8 cellular contexts compared by ENCODE assay signal in genomic region chr5:163503106-163504090, GRCh38. TPM values are rescaled to one million over a fixed set of nuclear protein-coding genes. Genes with fewer than 3 reads are reported as not detected.
A peak's percentile ranks its signal among the peaks of the same experiment; 100 is the strongest.
DNase-seq lines count a peak whose midpoint lies in the region; ATAC-seq and TF ChIP-seq lines count a peak whose summit lies in the region.

No MANE protein-coding gene starts in this region.

- peaks cover 43% of the 10 kb centered on the region for H3K4me1 Mint-ChIP-seq in nephron

- H3F3A ChIP-seq in GM23248 (ENCODE audit: insufficient read depth), result peaks cover 44% of the 10 kb centered on the region

- H3K27me3 ChIP-seq in GM23248 (replicated peaks; ENCODE audit: insufficient read depth), result no peaks in the 10 kb centered on the region
- no peaks in the 10 kb centered on the region for H3K27me3 ChIP-seq in NT2/D1 (ENCODE audit: insufficient read depth, insufficient read length)

- 1% methylated on average over 18 of the region's 18 CpGs for WGBS in GM23248 (ENCODE audit: low coverage in 1 of 2, low lambda C conversion rate in 2 of 2, missing lambda C conversion rate in 2 of 2), 2 experiments
- WGBS in urinary bladder, result under 1% methylated on average over 18 of the region's 18 CpGs

- ATAC-seq in HG02571 (IDR thresholded peaks at IDR 0.05; ENCODE audit: unreplicated experiment), result no peak

- H4K20me1 ChIP-seq in GM23248 (ENCODE audit: insufficient read depth), result no peaks in the 10 kb centered on the region

- H3K27ac Mint-ChIP-seq in nephron, result peak overlapping the region; percentile 99

- H3K27ac ChIP-seq in GM23248, result peak overlapping the region; percentile 94
- H3K27ac ChIP-seq in urinary bladder (ENCODE audit: low read depth), result peak overlapping the region; percentile 82

- peak overlapping the region; percentile 99 for H3K4me2 ChIP-seq in GM23248 (ENCODE audit: unreplicated experiment)

- peak overlapping the region; percentile 95 for H3K9ac ChIP-seq in GM23248
- peak overlapping the region; percentile 76 for H3K9ac ChIP-seq in NT2/D1 (ENCODE audit: insufficient read length, low read depth)

- DNase-seq in C1 segment of cervical spinal cord (lab: John Stamatoyannopoulos, UW) (peak in 10 of 14 donors; percentile 8 to 75 (median 26)), GM23248 (peak; percentile 88), NT2/D1 (ENCODE audit: low read depth, low spot score) (peak; percentile 72), fibroblast of villous mesenchyme (ENCODE audit: low read depth) (peak; percentile 87)
- peak; percentile 36 for DNase-seq in activated naive CD4-positive, alpha-beta T cell treated with Interleukin-2 at 50 U/mL for 16 hours

- H3K4me1 ChIP-seq in GM23248 (ENCODE audit: insufficient read depth), result peaks cover 25% of the 10 kb centered on the region
- no peaks in the 10 kb centered on the region for H3K4me1 ChIP-seq in NT2/D1 (ENCODE audit: insufficient read depth, insufficient read length)
- H3K4me1 ChIP-seq in urinary bladder (ENCODE audit: insufficient read depth), result no peaks in the 10 kb centered on the region

- no peaks in the 10 kb centered on the region for H3K27me3 Mint-ChIP-seq in nephron (ENCODE audit: low read depth)

- TF ChIP-seq CTCF in fibroblast of villous mesenchyme (IDR thresholded peaks at IDR 0.05; ENCODE audit: insufficient read depth, low read depth, low read length) (no peak), nephron (IDR thresholded peaks at IDR 0.05; ENCODE audit: unreplicated experiment in 3 of 3) (peak; percentile 28 to 43 (median 34))

- no peaks in the 10 kb centered on the region for H3K9me3 ChIP-seq in GM23248 (ENCODE audit: low read depth)
- no peaks in the 10 kb centered on the region for H3K9me3 ChIP-seq in NT2/D1 (ENCODE audit: insufficient read depth, low read length)

- H3K4me3 ChIP-seq in GM23248, result peak overlapping the region; percentile 97
- H3K4me3 ChIP-seq in NT2/D1 (ENCODE audit: insufficient read length, low read depth), result peak overlapping the region; percentile 45
- H3K4me3 ChIP-seq in fibroblast of villous mesenchyme (ENCODE audit: low read depth, low read length), result peak overlapping the region; percentile 96
- peak overlapping the region; percentile 80 for H3K4me3 ChIP-seq in urinary bladder (ENCODE audit: low read depth, low read length)

- peak overlapping the region; percentile 98 for H2AFZ ChIP-seq in GM23248

- in situ Hi-C loops in GM23248 (cut with MboI), result no loop called here

- H3K9me3 Mint-ChIP-seq in nephron, result no peaks in the 10 kb centered on the region

- H3K36me3 ChIP-seq in GM23248 (ENCODE audit: low read depth), result no peaks in the 10 kb centered on the region
- no peaks in the 10 kb centered on the region for H3K36me3 ChIP-seq in NT2/D1 (ENCODE audit: insufficient read depth, insufficient read length, low read length)
- H3K36me3 ChIP-seq in urinary bladder (ENCODE audit: insufficient read depth), result no peaks in the 10 kb centered on the region

- H3K79me2 ChIP-seq in GM23248 (ENCODE audit: insufficient read depth), result peaks cover 26% of the 10 kb centered on the region

- no peaks in the 10 kb centered on the region for H3K36me3 Mint-ChIP-seq in nephron (ENCODE audit: low read depth)

- no peaks in the 10 kb centered on the region for H3K9me2 ChIP-seq in GM23248 (ENCODE audit: insufficient read depth)

- peak overlapping the region; percentile 95 to 99 (median 96) for H3K4me3 Mint-ChIP-seq in nephron

RNA-seq across cellular contexts. Expression of gene MAT2B, which starts 2.0 kb away (rescaled TPM):
- 61.3 and 63.1 TPM in 2 replicates for total RNA-seq in GM23248 (2014; rRNA removed; shearing (Covaris generic))
- polyA plus RNA-seq in GM23248 (2016; fragmentation: Nextera tagmentation; extraction: Ambion mirVana) (95.5 and 98.8 TPM in 2 replicates), urinary bladder (58.2 TPM)
- total RNA-seq in fibroblast of villous mesenchyme (38.7 and 73.0 TPM in 2 replicates), urinary bladder (61.9 TPM)

RNA-seq across cellular contexts. Expression of gene HMMR, which starts 43.0 kb away (rescaled TPM):
- total RNA-seq in GM23248 (2014; rRNA removed; shearing (Covaris generic)), result 10.7 and 13.9 TPM in 2 replicates
- polyA plus RNA-seq in GM23248 (2016; fragmentation: Nextera tagmentation; extraction: Ambion mirVana), result 16.4 and 16.8 TPM in 2 replicates
- 10.0 and 32.8 TPM in 2 replicates for total RNA-seq in fibroblast of villous mesenchyme
- 29.0 TPM for total RNA-seq in urinary bladder
- 0.67 TPM for polyA plus RNA-seq in urinary bladder

RNA-seq across cellular contexts. Expression of gene NUDCD2, which starts 43.5 kb away (rescaled TPM):
- 2.7 and 4.9 TPM in 2 replicates for total RNA-seq in GM23248 (2014; rRNA removed; shearing (Covaris generic))
- 57.8 and 59.0 TPM in 2 replicates for polyA plus RNA-seq in GM23248 (2016; fragmentation: Nextera tagmentation; extraction: Ambion mirVana)
- total RNA-seq in fibroblast of villous mesenchyme, result 6.4 and 7.8 TPM in 2 replicates
- 13.1 TPM for total RNA-seq in urinary bladder
- polyA plus RNA-seq in urinary bladder, result 12.9 TPM

Comparison
In these comparisons a context has a peak if more than half of its experiments do, and no peak if none do; other contexts are left out.
1. DNase-seq: peak in every context shown above with its lines; median percentile 88 in GM23248; 87 in fibroblast of villous mesenchyme; 72 in NT2/D1; 36 in activated naive CD4-positive, alpha-beta T cell treated with Interleukin-2 at 50 U/mL for 16 hours; 26 in C1 segment of cervical spinal cord.
2. H3K4me3 ChIP-seq: peak in every context shown above with its lines; median percentile 97 in GM23248; 96 in fibroblast of villous mesenchyme; 80 in urinary bladder; 45 in NT2/D1.